Comparison of ENCODE assay signal across 8 cellular contexts in genomic region chr1:205284420-205285144, GRCh38. TPM values are rescaled to one million over a fixed set of nuclear protein-coding genes. Genes with fewer than 3 reads are reported as not detected.
DNase-seq lines count a peak whose midpoint lies in the region; TF ChIP-seq lines count a peak whose summit lies in the region.

No MANE protein-coding gene starts in this region.

- peaks cover 0 to 7% of the 10 kb centered on the region in 2 donors for H3K36me3 Mint-ChIP-seq in CD4-positive, alpha-beta memory T cell
- H3K36me3 Mint-ChIP-seq in neural progenitor cell, result no peaks in the 10 kb centered on the region
- H3K36me3 Mint-ChIP-seq in stimulated activated naive CD8-positive, alpha-beta T cell treated with anti-CD3 and anti-CD28 coated beads, Interleukin-15, Interleukin-2, amounts not matched to agents 100 ng/mL and 50 ng/mL, for 24 hours (ENCODE audit: low read depth), result peaks cover 3% of the 10 kb centered on the region

- peak; percentile 88 to 97 (median 90) for DNase-seq in CD4-positive, alpha-beta memory T cell
- peak; percentile 91 for DNase-seq in Jurkat, Clone E6-1 (ENCODE audit: low read depth, low spot score)
- peak; percentile 95 for DNase-seq in activated gamma-delta T cell treated with Interleukin-2 at 50 U/mL for 16 hours
- DNase-seq in fibroblast of villous mesenchyme (ENCODE audit: low read depth), result peak; percentile 98
- peak; percentile 88 for DNase-seq in neural progenitor cell (ENCODE audit: low spot score)
- no peak for DNase-seq in DMS114 treated with DMSO at 0.1 percent for 48 hours (lab: John Stamatoyannopoulos, UW; ENCODE audit: unreplicated experiment)

- POLR2A ChIA-PET in CD4-positive, alpha-beta memory T cell (lab: Charles Lee; ENCODE audit: partially characterized antibody), result interaction anchor here (0.6 to 23.5 kb wide), 11 partner anchors 11 to 768 kb away, joined by 3 to 1030 read pairs (median 3); partner anchors contain the start of genes DSTYK, MDM4, NUAK2 and TMCC2

- peak overlapping the region; percentile 35 for H3K4me2 ChIP-seq in neural progenitor cell

- H3K4me1 ChIP-seq in CD4-positive, alpha-beta memory T cell (ENCODE audit: insufficient read depth, low read length), result peaks cover 87% of the 10 kb centered on the region
- peaks cover 51% of the 10 kb centered on the region for H3K4me1 ChIP-seq in neural progenitor cell

- CTCF ChIA-PET in CD4-positive, alpha-beta memory T cell (lab: Charles Lee; ENCODE audit: partially characterized antibody), result interaction anchor here (0.9 to 24.1 kb wide), 6 partner anchors 10 to 55 kb away, joined by 4 to 1429 read pairs (median 12); partner anchors contain the start of gene NUAK2

- TF ChIP-seq CTCF in fibroblast of villous mesenchyme (IDR thresholded peaks at IDR 0.05; ENCODE audit: insufficient read depth, low read depth, low read length) (peak; percentile 25), neural progenitor cell (IDR thresholded peaks at IDR 0.05) (no peak)

- H3K4me3 ChIP-seq in CD4-positive, alpha-beta memory T cell (ENCODE audit: low read length in 2 of 2), result peak overlapping the region; percentile 56 to 71
- peak overlapping the region; percentile 20 for H3K4me3 ChIP-seq in Jurkat, Clone E6-1 (ENCODE audit: low read length)
- no peak overlapping the region for H3K4me3 ChIP-seq in fibroblast of villous mesenchyme (ENCODE audit: low read depth, low read length)
- no peak overlapping the region for H3K4me3 ChIP-seq in neural progenitor cell

- H3K4me1 Mint-ChIP-seq in CD4-positive, alpha-beta memory T cell, result peaks cover 64 to 89% (median 78%) of the 10 kb centered on the region in 4 donors
- peaks cover 68% of the 10 kb centered on the region for H3K4me1 Mint-ChIP-seq in neural progenitor cell
- peaks cover 83% of the 10 kb centered on the region for H3K4me1 Mint-ChIP-seq in stimulated activated naive CD8-positive, alpha-beta T cell treated with anti-CD3 and anti-CD28 coated beads, Interleukin-15, Interleukin-2, amounts not matched to agents 100 ng/mL and 50 ng/mL, for 24 hours (ENCODE audit: low read depth)

- H3K9me3 Mint-ChIP-seq in CD4-positive, alpha-beta memory T cell, result peaks cover 0 to 6% (median 0%) of the 10 kb centered on the region in 8 donors
- no peaks in the 10 kb centered on the region for H3K9me3 Mint-ChIP-seq in neural progenitor cell
- no peaks in the 10 kb centered on the region for H3K9me3 Mint-ChIP-seq in stimulated activated naive CD8-positive, alpha-beta T cell treated with anti-CD3 and anti-CD28 coated beads, Interleukin-15, Interleukin-2, amounts not matched to agents 100 ng/mL and 50 ng/mL, for 24 hours

- intact Hi-C loops in CD4-positive, alpha-beta memory T cell (cut with micrococcal nuclease), result loop anchor here (1.0 to 2.0 kb wide), 4 partner anchors 29 to 74 kb away; partner anchors contain the start of genes DSTYK and NUAK2

- H3K9me3 ChIP-seq in CD4-positive, alpha-beta memory T cell (ENCODE audit: control insufficient read depth in 1 of 2, low read length in 2 of 2), result no peaks in the 10 kb centered on the region
- no peaks in the 10 kb centered on the region for H3K9me3 ChIP-seq in neural progenitor cell (ENCODE audit: low read depth)

- H3K27ac ChIP-seq in CD4-positive, alpha-beta memory T cell (ENCODE audit: low read depth, low read length), result peak overlapping the region; percentile 62
- H3K27ac ChIP-seq in neural progenitor cell, result peak overlapping the region; percentile 36

- peak overlapping the region; percentile 86 to 98 (median 95) for H3K27ac Mint-ChIP-seq in CD4-positive, alpha-beta memory T cell
- peak overlapping the region; percentile 98 for H3K27ac Mint-ChIP-seq in neural progenitor cell
- H3K27ac Mint-ChIP-seq in stimulated activated naive CD8-positive, alpha-beta T cell treated with anti-CD3 and anti-CD28 coated beads, Interleukin-15, Interleukin-2, amounts not matched to agents 100 ng/mL and 50 ng/mL, for 24 hours, result no peak overlapping the region

- no peaks in the 10 kb centered on the region for H3K27me3 Mint-ChIP-seq in CD4-positive, alpha-beta memory T cell
- peaks cover 9% of the 10 kb centered on the region for H3K27me3 Mint-ChIP-seq in neural progenitor cell (ENCODE audit: insufficient read depth, low read depth)
- no peaks in the 10 kb centered on the region for H3K27me3 Mint-ChIP-seq in stimulated activated naive CD8-positive, alpha-beta T cell treated with anti-CD3 and anti-CD28 coated beads, Interleukin-15, Interleukin-2, amounts not matched to agents 100 ng/mL and 50 ng/mL, for 24 hours

- H4K20me1 ChIP-seq in neural progenitor cell (ENCODE audit: low read depth), result no peaks in the 10 kb centered on the region

- H3F3A ChIP-seq in neural progenitor cell (ENCODE audit: low read depth), result peaks cover 34% of the 10 kb centered on the region

- no peaks in the 10 kb centered on the region for H3K27me3 ChIP-seq in CD4-positive, alpha-beta memory T cell (ENCODE audit: insufficient read depth, low read length)
- no peaks in the 10 kb centered on the region for H3K27me3 ChIP-seq in neural progenitor cell

- H3K79me2 ChIP-seq in neural progenitor cell (ENCODE audit: low read depth), result no peaks in the 10 kb centered on the region

- no peaks in the 10 kb centered on the region for H3K36me3 ChIP-seq in CD4-positive, alpha-beta memory T cell (ENCODE audit: insufficient read depth, low read length)
- H3K36me3 ChIP-seq in neural progenitor cell, result no peaks in the 10 kb centered on the region

- no peak overlapping the region for H3K9ac ChIP-seq in neural progenitor cell

- peak; percentile 72; the same call in 1 of the 2 replicates for TF ChIP-seq POLR2A in Raji (IDR thresholded peaks at IDR 0.05; ENCODE audit: insufficient read depth, low read depth, low read length)

- peak overlapping the region; percentile 74 to 89 (median 84) for H3K4me3 Mint-ChIP-seq in CD4-positive, alpha-beta memory T cell
- no peak overlapping the region for H3K4me3 Mint-ChIP-seq in neural progenitor cell
- peak overlapping the region; percentile 77 for H3K4me3 Mint-ChIP-seq in stimulated activated naive CD8-positive, alpha-beta T cell treated with anti-CD3 and anti-CD28 coated beads, Interleukin-15, Interleukin-2, amounts not matched to agents 100 ng/mL and 50 ng/mL, for 24 hours

- no peak overlapping the region for H2AFZ ChIP-seq in neural progenitor cell (replicated peaks)

RNA-seq across cellular contexts. Expression of gene NUAK2, which starts 37.0 kb away (rescaled TPM):
- 10 to 100 TPM; 32.5 to 32.8 TPM for total RNA-seq in CD4-positive, alpha-beta memory T cell
- 10 to 100 TPM in 1 of 2 donors, 1 to 10 TPM in 1; 8.5 to 35.7 TPM for polyA plus RNA-seq in CD4-positive, alpha-beta memory T cell
- not detected for polyA plus RNA-seq in Jurkat, Clone E6-1 (2012; ENCODE audit: insufficient read depth, insufficient read length)
- total RNA-seq in fibroblast of villous mesenchyme, result 7.1 and 12.1 TPM in 2 replicates
- total RNA-seq in neural progenitor cell (ENCODE audit: low replicate concordance), result 29.4 and 56.2 TPM in 2 replicates

RNA-seq across cellular contexts. Expression of gene TMCC2, which starts 56.8 kb away (rescaled TPM):
- 1 to 10 TPM in 1 of 2 experiments, under 1 TPM in 1; 0.90 to 1.2 TPM for total RNA-seq in CD4-positive, alpha-beta memory T cell
- polyA plus RNA-seq in CD4-positive, alpha-beta memory T cell, result under 1 TPM; 0.27 to 0.62 TPM
- 2.6 TPM for polyA plus RNA-seq in Jurkat, Clone E6-1 (2012; ENCODE audit: insufficient read depth, insufficient read length)
- total RNA-seq in fibroblast of villous mesenchyme (3.2 and 3.5 TPM in 2 replicates), neural progenitor cell (ENCODE audit: low replicate concordance) (7.1 and 12.1 TPM in 2 replicates)

Comparison
In these comparisons a context has a peak if more than half of its experiments do, and no peak if none do; other contexts are left out.
1. H3K4me3 ChIP-seq: peak in CD4-positive, alpha-beta memory T cell (2 of 2) and Jurkat, Clone E6-1 (single experiment); none in fibroblast of villous mesenchyme (single experiment) and neural progenitor cell (single experiment).